27 cellular contexts compared by ENCODE assay signal in the genomic region with DNA sequence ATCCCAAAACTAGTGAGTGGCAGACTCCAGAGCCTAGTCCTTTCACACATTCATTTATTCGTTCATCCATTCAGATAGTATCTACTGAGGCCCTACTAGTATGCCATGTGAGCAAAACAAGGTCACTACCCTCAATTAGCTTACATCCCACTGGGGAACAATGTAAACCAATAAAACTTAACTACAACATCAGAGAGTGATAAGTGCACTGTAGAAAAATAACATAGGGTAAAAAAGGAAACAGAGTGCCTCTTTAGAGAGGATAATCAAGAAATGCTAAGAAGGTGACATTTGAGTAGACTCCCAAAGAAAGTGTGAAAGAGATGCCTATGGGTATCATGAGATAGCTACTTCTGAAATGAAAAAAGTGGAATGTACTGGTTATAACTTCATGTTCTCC.
"Had no signal": no experiment of that assay in that cellular context is flagged by ENCODE, and none has a peak within 500 bp of the region (broad histone marks: within the 10 kb centered on the region; RNA-seq: fewer than 3 reads in every experiment).

No MANE protein-coding gene starts in this region.

- ATAC-seq: natural killer cell; psoas muscle; right cardiac atrium; right lobe of liver; stimulated activated effector memory CD8-positive, alpha-beta T cell treated with anti-CD3 and anti-CD28 coated beads, Interleukin-12 subunit alpha, Interleukin-12 subunit beta, amount 100 ng/mL, for 72 hours; stimulated activated naive B cell treated with anti-CD40 and anti-IgM and Interleukin-4, amounts not matched to agents 10 μg/mL and 1 μg/mL and 100 μg/mL, for 72 hours had no signal

- H3K27me3 Mint-ChIP-seq: progenitor cell of endocrine pancreas; stimulated activated naive B cell treated with anti-CD40 and anti-IgM and Interleukin-4, amounts not matched to agents 10 μg/mL and 1 μg/mL and 100 μg/mL, for 72 hours; stimulated activated naive CD8-positive, alpha-beta T cell treated with anti-CD3 and anti-CD28 coated beads, Interleukin-15, Interleukin-2, amounts not matched to agents 100 ng/mL and 50 ng/mL, for 24 hours had no signal

- H3K4me1 Mint-ChIP-seq: nephron, neural progenitor cell had no signal

- H3K4me3 ChIP-seq: neural progenitor cell, ovary, psoas muscle, right lobe of liver, sigmoid colon, stomach, thoracic aorta, thyroid gland, tibial nerve, upper lobe of left lung, uterus had no signal

- H3K27ac Mint-ChIP-seq: natural killer cell; nephron; neural progenitor cell; progenitor cell of endocrine pancreas; stimulated activated effector memory CD8-positive, alpha-beta T cell treated with anti-CD3 and anti-CD28 coated beads, Interleukin-12 subunit alpha, Interleukin-12 subunit beta, amount 100 ng/mL, for 72 hours; stimulated activated naive B cell treated with anti-CD40 and anti-IgM and Interleukin-4, amounts not matched to agents 10 μg/mL and 1 μg/mL and 100 μg/mL, for 72 hours; stimulated activated naive CD8-positive, alpha-beta T cell treated with anti-CD3 and anti-CD28 coated beads, Interleukin-15, Interleukin-2, amounts not matched to agents 100 ng/mL and 50 ng/mL, for 24 hours had no signal

- H3K4me3 Mint-ChIP-seq: natural killer cell; nephron; neural progenitor cell; stimulated activated effector memory CD8-positive, alpha-beta T cell treated with anti-CD3 and anti-CD28 coated beads, Interleukin-12 subunit alpha, Interleukin-12 subunit beta, amount 100 ng/mL, for 72 hours; stimulated activated naive B cell treated with anti-CD40 and anti-IgM and Interleukin-4, amounts not matched to agents 10 μg/mL and 1 μg/mL and 100 μg/mL, for 72 hours; stimulated activated naive CD8-positive, alpha-beta T cell treated with anti-CD3 and anti-CD28 coated beads, Interleukin-15, Interleukin-2, amounts not matched to agents 100 ng/mL and 50 ng/mL, for 24 hours had no signal

- DNase-seq: natural killer cell; occipital lobe; ovary; posterior cingulate gyrus; psoas muscle; right cardiac atrium; right lobe of liver; sigmoid colon; small intestine; stimulated activated CD4-positive, alpha-beta T cell treated with anti-CD3 and anti-CD28 coated beads, Interleukin-15, amount 100 ng/mL, for 24 hours; stimulated activated CD4-positive, alpha-beta T cell treated with anti-CD3 and anti-CD28 coated beads, Interleukin-2, amount 100 ng/mL, for 24 hours; stimulated activated CD4-positive, alpha-beta T cell treated with anti-CD3 and anti-CD28 coated beads, Interleukin-2, amount 100 ng/mL, for 48 hours; stimulated activated CD4-positive, alpha-beta T cell treated with anti-CD3 and anti-CD28 coated beads, Interleukin-4, amount 100 ng/mL, for 24 hours; stimulated activated naive B cell treated with anti-CD40 and anti-IgM and Interleukin-4, amounts not matched to agents 10 μg/mL and 1 μg/mL and 100 μg/mL, for 72 hours; stimulated activated naive CD4-positive, alpha-beta T cell treated with Interleukin-2 at 50 U/mL for 16 hours; stomach; thyroid gland; trophoblast cell; upper lobe of left lung; uterus had no signal
